Comparison of ENCODE assay signal across 13 cellular contexts in the genomic region with DNA sequence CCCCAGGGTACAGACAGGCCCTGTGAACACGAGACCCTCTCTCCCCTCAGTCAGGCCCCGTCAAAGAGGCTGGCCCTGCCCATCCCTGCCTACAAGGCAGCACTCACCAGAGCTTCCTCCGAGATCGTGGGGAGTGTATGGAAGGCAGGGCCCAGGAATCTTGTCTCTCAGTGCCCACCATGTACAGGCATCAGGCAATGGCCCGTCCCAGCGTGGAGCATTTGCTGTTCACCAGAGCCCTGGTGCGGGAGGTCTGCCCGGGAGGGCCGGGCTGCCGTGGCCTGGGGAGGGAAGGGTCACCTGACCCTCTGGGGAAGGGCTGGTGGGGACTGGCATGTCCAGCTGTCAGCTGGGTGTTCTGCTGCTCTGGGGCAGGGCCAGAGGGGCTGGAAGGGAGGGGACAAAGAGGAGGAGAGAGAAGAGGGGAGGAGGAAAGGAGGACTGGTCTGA. TPM values are rescaled to one million over a fixed set of nuclear protein-coding genes. Genes with fewer than 3 reads are reported as not detected.
DNase-seq lines count a peak whose midpoint lies in the region; ATAC-seq, FAIRE-seq and TF ChIP-seq lines count a peak whose summit lies in the region.
"Had no signal": no experiment of that assay in that cellular context is flagged by ENCODE, and none has a peak within 500 bp of the region (broad histone marks: within the 10 kb centered on the region; RNA-seq: fewer than 3 reads in every experiment).

A gene with protein sequence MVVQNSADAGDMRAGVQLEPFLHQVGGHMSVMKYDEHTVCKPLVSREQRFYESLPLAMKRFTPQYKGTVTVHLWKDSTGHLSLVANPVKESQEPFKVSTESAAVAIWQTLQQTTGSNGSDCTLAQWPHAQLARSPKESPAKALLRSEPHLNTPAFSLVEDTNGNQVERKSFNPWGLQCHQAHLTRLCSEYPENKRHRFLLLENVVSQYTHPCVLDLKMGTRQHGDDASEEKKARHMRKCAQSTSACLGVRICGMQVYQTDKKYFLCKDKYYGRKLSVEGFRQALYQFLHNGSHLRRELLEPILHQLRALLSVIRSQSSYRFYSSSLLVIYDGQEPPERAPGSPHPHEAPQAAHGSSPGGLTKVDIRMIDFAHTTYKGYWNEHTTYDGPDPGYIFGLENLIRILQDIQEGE (minus strand): TSS at position 255 of the 450 bp plus-strand sequence. CDS start 11,429 bp downstream, outside the sequence.

- no peaks in the 10 kb centered on the region for H3K36me3 Mint-ChIP-seq in WTC11

- H3K36me3 ChIP-seq in heart right ventricle, result no peaks in the 10 kb centered on the region
- H3K36me3 ChIP-seq in ovary, result no peaks in the 10 kb centered on the region

- H3K27ac Mint-ChIP-seq in WTC11, result no peak within 1 kb of the TSS

- 76% methylated on average over 8 of the region's 10 CpGs for whole genome bisulfite sequencing in A549 (ENCODE audit: missing lambda C conversion rate)
- 22 to 34% methylated on average over 10 of the region's 10 CpGs for WGBS in heart right ventricle, 2 donors
- WGBS in ovary, 3 donors, result 40 to 68% (median 64%) methylated on average over 9 to 10 of the region's 10 CpGs

- no peak for DNase-seq in A549 (ENCODE audit: low read depth in 1 of 2, low spot score in 1 of 2)
- DNase-seq in WTC11 (ENCODE audit: low spot score), result no peak
- peak; percentile 72 to 79 for DNase-seq in heart right ventricle
- DNase-seq in ovary, result no peak
- no peak for DNase-seq in GDM1 (lab: John Stamatoyannopoulos, UW)
- no peak for DNase-seq in COLO829 (ENCODE audit: low spot score)
- DNase-seq: activated CD8-positive, alpha-beta memory T cell treated with anti-CD3 and anti-CD28 coated beads, Interleukin-2, amount 50 U/mL, for 4 hours; erythroblast; testis had no signal

- no peak for TF ChIP-seq RAD21 in A549 (conservative IDR thresholded peaks at IDR 0.05 in 1 of 2, IDR thresholded peaks at IDR 0.05 in 1 of 2)

- H3K27ac ChIP-seq in A549 (peak within 1 kb of the TSS; percentile 68 to 77; a peak in 4 of 6 replicates), heart right ventricle (peak within 1 kb of the TSS; percentile 69 to 95 (median 88)), ovary (no peak within 1 kb of the TSS)
- H3K27ac ChIP-seq: testis had no signal

- H3K4me3 ChIP-seq in A549 (no peak within 1 kb of the TSS), heart right ventricle (peak within 1 kb of the TSS; percentile 25 to 59 (median 48)), ovary (peak within 1 kb of the TSS; percentile 20)
- H3K4me3 ChIP-seq: testis had no signal

- H3K9me3 ChIP-seq in A549 (no peaks in the 10 kb centered on the region), heart right ventricle (no peaks in the 10 kb centered on the region), ovary (no peaks in the 10 kb centered on the region)
- H3K9me3 ChIP-seq: testis had no signal

- peak within 1 kb of the TSS; percentile 45 for H3K4me2 ChIP-seq in A549

- H3K9me3 Mint-ChIP-seq in WTC11, result no peaks in the 10 kb centered on the region

- intact Hi-C loops in heart right ventricle (cut with DNase I), result no loop called here
- intact Hi-C loops in ovary (cut with DNase I), result loop anchor here in 2 of 4 donors (10.0 kb wide), 1 partner anchor 408 kb away; no protein-coding TSS in a partner anchor

- H3K4me1 ChIP-seq in A549 (peaks cover 27% of the 10 kb centered on the region), heart right ventricle (peaks cover 2 to 49% (median 20%) of the 10 kb centered on the region in 9 donors), ovary (ENCODE audit: insufficient read depth) (peaks cover 2% of the 10 kb centered on the region)

- CTCF ChIA-PET in A549 (lab: Yijun Ruan, JAX), result interaction anchor here (0.9 to 7.2 kb wide), 4 partner anchors 16 to 410 kb away, joined by 4 to 80 read pairs (median 59); no protein-coding TSS in a partner anchor
- CTCF ChIA-PET in WTC11 (lab: Charles Lee), result interaction anchor here (0.7 to 3.7 kb wide), 11 partner anchors 8 to 309 kb away, joined by 3 to 26 read pairs (median 5); a partner anchor contains a TSS

- H3K27me3 ChIP-seq in heart right ventricle (peaks cover 0 to 14% (median 0%) of the 10 kb centered on the region in 7 donors), ovary (no peaks in the 10 kb centered on the region)
- H3K27me3 ChIP-seq: testis had no signal

- TF ChIP-seq POLR2A in A549 (IDR thresholded peaks at IDR 0.05; ENCODE audit: low read length), result no peak
- no peak for TF ChIP-seq POLR2A in ovary (IDR thresholded peaks at IDR 0.05)

- TF ChIP-seq CTCF in A549 (IDR thresholded peaks at IDR 0.05) (no peak), WTC11 (IDR thresholded peaks at IDR 0.05) (no peak), heart right ventricle (IDR thresholded peaks at IDR 0.05) (no peak), ovary (IDR thresholded peaks at IDR 0.05) (no peak)

- no peaks in the 10 kb centered on the region; the same call in 1 of the 2 replicates for H3K27me3 Mint-ChIP-seq in WTC11 (ENCODE audit: low read depth)

- ATAC-seq in A549 (peak in 1 of 2 experiments; percentile 14; a peak in 3 of 6 replicates), WTC11 (no peak), heart right ventricle (peak; percentile 75 to 92 (median 88)), HG03460 (IDR thresholded peaks at IDR 0.05; ENCODE audit: unreplicated experiment) (no peak), HG02981 (IDR thresholded peaks at IDR 0.05; ENCODE audit: unreplicated experiment) (no peak)

- TF ChIP-seq EP300 in A549 (IDR thresholded peaks at IDR 0.05), result no peak
- TF ChIP-seq EP300 in ovary (IDR thresholded peaks at IDR 0.05), result no peak

- no peak within 1 kb of the TSS for H3K4me3 Mint-ChIP-seq in WTC11

- FAIRE-seq in A549 (lab: Jason Lieb, UNC), result no peak

- POLR2A ChIA-PET in A549 (lab: Yijun Ruan, JAX) (interaction anchor here (1.0 to 1.1 kb wide), 2 partner anchors 31 to 35 kb away, joined by 3 to 4 read pairs; a partner anchor contains a TSS), WTC11 (lab: Charles Lee) (interaction anchor here (0.6 kb wide), 1 partner anchor 661 kb away, joined by 3 read pairs; no protein-coding TSS in a partner anchor)

- H3K4me1 Mint-ChIP-seq in WTC11, result peaks cover 50% of the 10 kb centered on the region

TF ChIP-seq in A549, 52 proteins besides CTCF, POLR2A, EP300 and RAD21:
- TF ChIP-seq TFCP2L1 (CRISPR knock-in tag; IDR thresholded peaks at IDR 0.05), result no peak
- TF ChIP-seq HOXB13 (CRISPR knock-in tag; IDR thresholded peaks at IDR 0.05; ENCODE audit: low read depth), result no peak
- no peak for TF ChIP-seq CHD2 (IDR thresholded peaks at IDR 0.05; ENCODE audit: low read length, partially characterized antibody)
- TF ChIP-seq EHMT2 (IDR thresholded peaks at IDR 0.05; ENCODE audit: low read depth), result no peak
- TF ChIP-seq, protein P1, sequence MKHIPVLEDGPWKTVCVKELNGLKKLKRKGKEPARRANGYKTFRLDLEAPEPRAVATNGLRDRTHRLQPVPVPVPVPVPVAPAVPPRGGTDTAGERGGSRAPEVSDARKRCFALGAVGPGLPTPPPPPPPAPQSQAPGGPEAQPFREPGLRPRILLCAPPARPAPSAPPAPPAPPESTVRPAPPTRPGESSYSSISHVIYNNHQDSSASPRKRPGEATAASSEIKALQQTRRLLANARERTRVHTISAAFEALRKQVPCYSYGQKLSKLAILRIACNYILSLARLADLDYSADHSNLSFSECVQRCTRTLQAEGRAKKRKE (CRISPR knock-in tag; IDR thresholded peaks at IDR 0.05; ENCODE audit: low read depth), result no peak
- TF ChIP-seq RCOR1 (IDR thresholded peaks at IDR 0.05; ENCODE audit: low read depth, low read length), result no peak
- TF ChIP-seq MYC (IDR thresholded peaks at IDR 0.05; ENCODE audit: borderline replicate concordance, low read length), result no peak

TF ChIP-seq in WTC11, 78 proteins besides CTCF, POLR2A, EP300 and RAD21 (continues in another document):
- TF ChIP-seq, protein P2, sequence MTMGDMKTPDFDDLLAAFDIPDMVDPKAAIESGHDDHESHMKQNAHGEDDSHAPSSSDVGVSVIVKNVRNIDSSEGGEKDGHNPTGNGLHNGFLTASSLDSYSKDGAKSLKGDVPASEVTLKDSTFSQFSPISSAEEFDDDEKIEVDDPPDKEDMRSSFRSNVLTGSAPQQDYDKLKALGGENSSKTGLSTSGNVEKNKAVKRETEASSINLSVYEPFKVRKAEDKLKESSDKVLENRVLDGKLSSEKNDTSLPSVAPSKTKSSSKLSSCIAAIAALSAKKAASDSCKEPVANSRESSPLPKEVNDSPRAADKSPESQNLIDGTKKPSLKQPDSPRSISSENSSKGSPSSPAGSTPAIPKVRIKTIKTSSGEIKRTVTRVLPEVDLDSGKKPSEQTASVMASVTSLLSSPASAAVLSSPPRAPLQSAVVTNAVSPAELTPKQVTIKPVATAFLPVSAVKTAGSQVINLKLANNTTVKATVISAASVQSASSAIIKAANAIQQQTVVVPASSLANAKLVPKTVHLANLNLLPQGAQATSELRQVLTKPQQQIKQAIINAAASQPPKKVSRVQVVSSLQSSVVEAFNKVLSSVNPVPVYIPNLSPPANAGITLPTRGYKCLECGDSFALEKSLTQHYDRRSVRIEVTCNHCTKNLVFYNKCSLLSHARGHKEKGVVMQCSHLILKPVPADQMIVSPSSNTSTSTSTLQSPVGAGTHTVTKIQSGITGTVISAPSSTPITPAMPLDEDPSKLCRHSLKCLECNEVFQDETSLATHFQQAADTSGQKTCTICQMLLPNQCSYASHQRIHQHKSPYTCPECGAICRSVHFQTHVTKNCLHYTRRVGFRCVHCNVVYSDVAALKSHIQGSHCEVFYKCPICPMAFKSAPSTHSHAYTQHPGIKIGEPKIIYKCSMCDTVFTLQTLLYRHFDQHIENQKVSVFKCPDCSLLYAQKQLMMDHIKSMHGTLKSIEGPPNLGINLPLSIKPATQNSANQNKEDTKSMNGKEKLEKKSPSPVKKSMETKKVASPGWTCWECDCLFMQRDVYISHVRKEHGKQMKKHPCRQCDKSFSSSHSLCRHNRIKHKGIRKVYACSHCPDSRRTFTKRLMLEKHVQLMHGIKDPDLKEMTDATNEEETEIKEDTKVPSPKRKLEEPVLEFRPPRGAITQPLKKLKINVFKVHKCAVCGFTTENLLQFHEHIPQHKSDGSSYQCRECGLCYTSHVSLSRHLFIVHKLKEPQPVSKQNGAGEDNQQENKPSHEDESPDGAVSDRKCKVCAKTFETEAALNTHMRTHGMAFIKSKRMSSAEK (CRISPR knock-in tag; IDR thresholded peaks at IDR 0.05; ENCODE audit: borderline replicate concordance), result no peak

RNA-seq across cellular contexts. Expression of the gene that starts here (rescaled TPM):
- 0.11 and 0.12 TPM in 2 replicates for polyA plus RNA-seq in A549 (2011; rRNA removed)
- 0.04 and 0.05 TPM in 2 replicates for polyA plus RNA-seq in A549 (2012; cell fraction: cytosol; rRNA removed)
- 0.08 and 0.12 TPM in 2 replicates for polyA plus RNA-seq in A549 (2012; cell fraction: nucleus; rRNA removed)
- polyA plus RNA-seq in A549 (2017; fragmentation: RNase III; extraction: RNeasy Plus Mini Kit Qiagen cat#74134 plus additional on column Dnase treatment), result 0.03 to 0.20 TPM (median 0.07 TPM) in 3 replicates
- polyA minus RNA-seq in A549 (2011; rRNA and poly(A)+ RNA removed), result not detected in 2 replicates
- 0.44 to 1.1 TPM (median 0.89 TPM) in 3 replicates for total RNA-seq in WTC11 (2021)
- 10 to 100 TPM; 15.9 to 55.7 (median 27.5) TPM for total RNA-seq in heart right ventricle
- polyA plus RNA-seq in heart right ventricle, result 10 to 100 TPM; 18.4 to 32.6 TPM
- 1 to 10 TPM in 1 of 7 donors, under 1 TPM in 4, not detected in 2; 0.24 to 1.1 (median 0.43) TPM for total RNA-seq in ovary
- under 1 TPM; 0.11 to 0.22 TPM for polyA plus RNA-seq in ovary
- total RNA-seq: M059J, pulmonary artery endothelial cell had no signal

Comparison
In these comparisons a context has a peak if more than half of its experiments do, and no peak if none do; other contexts are left out.
1. RNA of the gene that starts here (polyA plus RNA-seq): 18.4 to 32.6 TPM in heart right ventricle; 0.11 to 0.22 TPM in ovary and 0.03 to 0.20 TPM in A549; every median in the first group is over 10 times any median in the second.
2. ATAC-seq: peak in heart right ventricle (8 of 8); none in WTC11 (single experiment), HG03460 (single experiment) and HG02981 (single experiment).
3. DNase-seq: peak in heart right ventricle (2 of 2); none in A549 (0 of 2), WTC11 (single experiment), ovary (0 of 5), GDM1 (single experiment) and COLO829 (single experiment).
4. H3K27ac ChIP-seq: peak in A549 (2 of 2) and heart right ventricle (10 of 10); none in ovary (0 of 2).